8 cellular contexts compared by ENCODE assay signal in the genomic region with DNA sequence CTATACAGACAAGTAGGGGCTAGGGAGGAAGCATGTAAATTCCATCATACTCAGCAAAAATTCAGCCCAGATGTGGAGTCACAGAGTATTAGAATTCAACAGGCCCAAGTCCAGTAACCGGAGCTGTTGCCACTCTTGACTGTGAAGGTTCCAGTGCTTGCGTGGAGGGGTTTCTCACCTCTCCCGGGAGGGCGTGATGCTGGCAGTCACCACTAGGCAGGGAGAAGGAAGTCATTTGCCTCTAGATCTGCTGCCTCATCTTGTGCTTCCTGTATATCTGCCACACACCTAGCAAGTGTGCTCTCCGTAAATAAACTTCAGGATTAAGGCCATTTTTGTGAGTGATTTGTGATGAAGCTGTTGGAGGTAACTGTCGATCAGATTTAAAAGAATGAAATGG. TPM values are rescaled to one million over a fixed set of nuclear protein-coding genes. Genes with fewer than 3 reads are reported as not detected.
DNase-seq lines count a peak whose midpoint lies in the region; ATAC-seq lines count a peak whose summit lies in the region.

No MANE protein-coding gene starts in this region.

- H3K36me3 ChIP-seq in SJSA1: peaks cover 34% of the 10 kb centered on the region
- H3K36me3 ChIP-seq in iPS-20b (ENCODE audit: insufficient read depth, low read depth, low read length): 0 out of 2 replicates have a peak, but pooled peaks cover 3% of the 10 kb centered on the region

- H3K9me3 ChIP-seq in SJSA1 (replicated peaks): no peaks in the 10 kb centered on the region
- no peaks in the 10 kb centered on the region for H3K9me3 ChIP-seq in iPS-20b (ENCODE audit: insufficient read depth, low read depth, low read length)

- peak overlapping the region; percentile 97 to 99 for H3K27ac Mint-ChIP-seq in activated naive CD4-positive, alpha-beta T cell treated with anti-CD3 and anti-CD28 coated beads, Interleukin-2, amount 50 U/mL, for 72 hours

- peak overlapping the region; percentile 84; the same call in 1 of the 2 replicates for H3K9ac ChIP-seq in iPS-20b (ENCODE audit: low read depth, low read length)

- H3K36me3 Mint-ChIP-seq in activated naive CD4-positive, alpha-beta T cell treated with anti-CD3 and anti-CD28 coated beads, Interleukin-2, amount 50 U/mL, for 72 hours: peaks cover 40 to 47% of the 10 kb centered on the region in 2 donors

- peak; percentile 43 to 53 for ATAC-seq in activated naive CD4-positive, alpha-beta T cell treated with anti-CD3 and anti-CD28 coated beads, Interleukin-2, amount 50 U/mL, for 72 hours
- no peak for ATAC-seq in HG03521 (IDR thresholded peaks at IDR 0.05; ENCODE audit: unreplicated experiment)

- H3K9me3 Mint-ChIP-seq in activated naive CD4-positive, alpha-beta T cell treated with anti-CD3 and anti-CD28 coated beads, Interleukin-2, amount 50 U/mL, for 72 hours: no peaks in the 10 kb centered on the region

- DNase-seq in DMS 273 treated with DMSO at 0.1 percent for 48 hours (lab: John Stamatoyannopoulos, UW) (peak; percentile 18), HT1080 (ENCODE audit: low read depth) (peak; percentile 41), SJSA1 (ENCODE audit: low read depth in 1 of 2, low spot score in 2 of 2) (peak; percentile 58 to 63), NCI-H524 treated with DMSO at 0.1 percent for 48 hours (lab: John Stamatoyannopoulos, UW) (no peak)
- DNase-seq in activated naive CD4-positive, alpha-beta T cell treated with anti-CD3 and anti-CD28 coated beads, Interleukin-2, amount 50 U/mL, for 72 hours (ENCODE audit: low spot score in 2 of 2): peak; percentile 56 to 66
- peak; percentile 53 for DNase-seq in stimulated activated CD4-positive, alpha-beta T cell treated with anti-CD3 and anti-CD28 coated beads, Interleukin-4, amount 100 ng/mL, for 1 hour

- H3K4me1 ChIP-seq in SJSA1 (replicated peaks) (peaks cover 44% of the 10 kb centered on the region), iPS-20b (ENCODE audit: insufficient read depth, low read length) (peaks cover 5% of the 10 kb centered on the region; the same call in 1 of the 2 replicates)

- H3K27me3 ChIP-seq in SJSA1 (replicated peaks) (no peaks in the 10 kb centered on the region), iPS-20b (ENCODE audit: insufficient read depth, low read length) (peaks cover 23% of the 10 kb centered on the region)

- H3K27ac ChIP-seq in SJSA1: 0 out of 2 replicates have a peak overlapping the region, but pooled peaks have one; percentile 67
- H3K27ac ChIP-seq in iPS-20b (ENCODE audit: low read length): no peak overlapping the region

- no peak overlapping the region for H3K4me3 ChIP-seq in SJSA1
- H3K4me3 ChIP-seq in iPS-20b (ENCODE audit: low read length): no peak overlapping the region

RNA-seq across cellular contexts. Expression of gene CKLF, which starts 1.0 kb away (rescaled TPM):
- total RNA-seq in HT1080 (2014; rRNA removed; shearing (Covaris generic)): 78.1 and 100 TPM in 2 replicates
- polyA plus RNA-seq in HT1080 (2015; cell fraction: cytosol; rRNA removed): 67.9 and 79.1 TPM in 2 replicates
- polyA plus RNA-seq in HT1080 (2015; cell fraction: nucleus; rRNA removed): 21.3 and 24.0 TPM in 2 replicates
- total RNA-seq in SJSA1 (2014; rRNA removed; shearing (Covaris generic)): 124 and 134 TPM in 2 replicates
- total RNA-seq in activated naive CD4-positive, alpha-beta T cell treated with anti-CD3 and anti-CD28 coated beads, Interleukin-2, amount 50 U/mL, for 72 hours: 100 to 1,000 TPM; 117 to 136 TPM

RNA-seq across cellular contexts. Expression of gene TK2, which starts 1.4 kb away (rescaled TPM):
- total RNA-seq in HT1080 (2014; rRNA removed; shearing (Covaris generic)): 9.7 and 10.5 TPM in 2 replicates
- polyA plus RNA-seq in HT1080 (2015; cell fraction: cytosol; rRNA removed): 9.6 and 11.2 TPM in 2 replicates
- polyA plus RNA-seq in HT1080 (2015; cell fraction: nucleus; rRNA removed): 12.3 and 13.5 TPM in 2 replicates
- 26.2 and 28.9 TPM in 2 replicates for total RNA-seq in SJSA1 (2014; rRNA removed; shearing (Covaris generic))
- 1 to 10 TPM; 2.7 to 9.1 TPM for total RNA-seq in activated naive CD4-positive, alpha-beta T cell treated with anti-CD3 and anti-CD28 coated beads, Interleukin-2, amount 50 U/mL, for 72 hours

RNA-seq across cellular contexts. Expression of gene CMTM1, which starts 14.9 kb away (rescaled TPM):
- total RNA-seq in HT1080 (2014; rRNA removed; shearing (Covaris generic)): 6.5 and 8.7 TPM in 2 replicates
- 0.78 and 2.0 TPM in 2 replicates for polyA plus RNA-seq in HT1080 (2015; cell fraction: cytosol; rRNA removed)
- polyA plus RNA-seq in HT1080 (2015; cell fraction: nucleus; rRNA removed): 1.5 and 2.8 TPM in 2 replicates
- 3.5 and 5.4 TPM in 2 replicates for total RNA-seq in SJSA1 (2014; rRNA removed; shearing (Covaris generic))
- 10 to 100 TPM; 13.0 to 13.1 TPM for total RNA-seq in activated naive CD4-positive, alpha-beta T cell treated with anti-CD3 and anti-CD28 coated beads, Interleukin-2, amount 50 U/mL, for 72 hours

RNA-seq across cellular contexts. Expression of gene CMTM2, which starts 27.9 kb away (rescaled TPM):
- not detected in 2 replicates for total RNA-seq in HT1080 (2014; rRNA removed; shearing (Covaris generic))
- polyA plus RNA-seq in HT1080 (2015; cell fraction: cytosol; rRNA removed): not detected in 2 replicates
- polyA plus RNA-seq in HT1080 (2015; cell fraction: nucleus; rRNA removed): 0.12 TPM in 1 of 2 replicates, not detected in the other
- total RNA-seq in SJSA1 (2014; rRNA removed; shearing (Covaris generic)): 1.6 TPM in 1 of 2 replicates, not detected in the other
- 1 to 10 TPM in 1 of 2 donors, under 1 TPM in 1; 0.87 to 1.1 TPM for total RNA-seq in activated naive CD4-positive, alpha-beta T cell treated with anti-CD3 and anti-CD28 coated beads, Interleukin-2, amount 50 U/mL, for 72 hours

RNA-seq across cellular contexts. Expression of gene CMTM3, which starts 53.1 kb away (rescaled TPM):
- 24.0 and 40.9 TPM in 2 replicates for total RNA-seq in HT1080 (2014; rRNA removed; shearing (Covaris generic))
- polyA plus RNA-seq in HT1080 (2015; cell fraction: cytosol; rRNA removed): 56.1 and 57.6 TPM in 2 replicates
- polyA plus RNA-seq in HT1080 (2015; cell fraction: nucleus; rRNA removed): 23.2 and 25.7 TPM in 2 replicates
- 13.6 and 18.9 TPM in 2 replicates for total RNA-seq in SJSA1 (2014; rRNA removed; shearing (Covaris generic))
- 10 to 100 TPM; 40.0 to 74.0 TPM for total RNA-seq in activated naive CD4-positive, alpha-beta T cell treated with anti-CD3 and anti-CD28 coated beads, Interleukin-2, amount 50 U/mL, for 72 hours
